1 cellular context compared by ENCODE assay signal in the genomic region with DNA sequence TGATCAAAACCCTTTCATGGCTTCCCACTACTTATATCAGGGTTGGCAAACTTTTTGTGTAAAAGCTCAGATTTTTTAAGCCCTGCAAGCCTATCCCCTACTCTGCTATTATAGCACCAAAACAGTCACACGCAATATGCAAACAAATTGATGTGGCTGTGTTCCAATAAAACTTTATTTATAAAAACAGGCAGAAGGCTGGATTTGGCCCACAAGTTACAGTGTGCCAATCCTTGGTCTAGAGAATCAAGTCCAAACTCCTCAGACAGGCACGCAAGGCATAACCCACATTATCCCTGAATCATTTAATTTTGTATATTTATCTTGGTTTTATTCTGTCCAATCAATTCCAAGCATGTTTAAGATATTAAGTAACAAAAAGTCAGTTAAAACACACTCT.
TF ChIP-seq lines count a peak whose summit lies in the region.

No MANE protein-coding gene starts in this region.

TF ChIP-seq in K562, 482 proteins besides CTCF, POLR2A, EP300 and RAD21 (continued from another document):
- TF ChIP-seq, protein P1, sequence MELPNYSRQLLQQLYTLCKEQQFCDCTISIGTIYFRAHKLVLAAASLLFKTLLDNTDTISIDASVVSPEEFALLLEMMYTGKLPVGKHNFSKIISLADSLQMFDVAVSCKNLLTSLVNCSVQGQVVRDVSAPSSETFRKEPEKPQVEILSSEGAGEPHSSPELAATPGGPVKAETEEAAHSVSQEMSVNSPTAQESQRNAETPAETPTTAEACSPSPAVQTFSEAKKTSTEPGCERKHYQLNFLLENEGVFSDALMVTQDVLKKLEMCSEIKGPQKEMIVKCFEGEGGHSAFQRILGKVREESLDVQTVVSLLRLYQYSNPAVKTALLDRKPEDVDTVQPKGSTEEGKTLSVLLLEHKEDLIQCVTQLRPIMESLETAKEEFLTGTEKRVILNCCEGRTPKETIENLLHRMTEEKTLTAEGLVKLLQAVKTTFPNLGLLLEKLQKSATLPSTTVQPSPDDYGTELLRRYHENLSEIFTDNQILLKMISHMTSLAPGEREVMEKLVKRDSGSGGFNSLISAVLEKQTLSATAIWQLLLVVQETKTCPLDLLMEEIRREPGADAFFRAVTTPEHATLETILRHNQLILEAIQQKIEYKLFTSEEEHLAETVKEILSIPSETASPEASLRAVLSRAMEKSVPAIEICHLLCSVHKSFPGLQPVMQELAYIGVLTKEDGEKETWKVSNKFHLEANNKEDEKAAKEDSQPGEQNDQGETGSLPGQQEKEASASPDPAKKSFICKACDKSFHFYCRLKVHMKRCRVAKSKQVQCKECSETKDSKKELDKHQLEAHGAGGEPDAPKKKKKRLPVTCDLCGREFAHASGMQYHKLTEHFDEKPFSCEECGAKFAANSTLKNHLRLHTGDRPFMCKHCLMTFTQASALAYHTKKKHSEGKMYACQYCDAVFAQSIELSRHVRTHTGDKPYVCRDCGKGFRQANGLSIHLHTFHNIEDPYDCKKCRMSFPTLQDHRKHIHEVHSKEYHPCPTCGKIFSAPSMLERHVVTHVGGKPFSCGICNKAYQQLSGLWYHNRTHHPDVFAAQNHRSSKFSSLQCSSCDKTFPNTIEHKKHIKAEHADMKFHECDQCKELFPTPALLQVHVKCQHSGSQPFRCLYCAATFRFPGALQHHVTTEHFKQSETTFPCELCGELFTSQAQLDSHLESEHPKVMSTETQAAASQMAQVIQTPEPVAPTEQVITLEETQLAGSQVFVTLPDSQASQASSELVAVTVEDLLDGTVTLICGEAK (IDR thresholded peaks at IDR 0.05) = peak; percentile 98
- TF ChIP-seq, protein P1 (CRISPR knock-in tag; IDR thresholded peaks at IDR 0.05) = peak; percentile 95
- TF ChIP-seq ZNF197 (CRISPR knock-in tag; IDR thresholded peaks at IDR 0.05; ENCODE audit: low read depth) = no peak
TF ChIP-seq in K562: peak in this region for 1.
